In genomic region chr17:2421315-2422147, GRCh38 we compare ENCODE assay signal across 12 cellular contexts. TPM values are rescaled to one million over a fixed set of nuclear protein-coding genes. Genes with fewer than 3 reads are reported as not detected.
DNase-seq lines count a peak whose midpoint lies in the region; ATAC-seq, FAIRE-seq and TF ChIP-seq lines count a peak whose summit lies in the region.
"Had no signal": no experiment of that assay in that cellular context is flagged by ENCODE, and none has a peak within 500 bp of the region (broad histone marks: within the 10 kb centered on the region; RNA-seq: fewer than 3 reads in every experiment).

No MANE protein-coding gene starts in this region.

- H3K9ac ChIP-seq in H1 (replicated peaks in 1 of 4; ENCODE audit: extremely low read depth in 1 of 4, low read depth in 3 of 4, low read length in 3 of 4) = peak overlapping the region in 1 of 4 experiments; percentile 25; a peak in 1 of 7 replicates

- no peaks in the 10 kb centered on the region for H3K23me2 ChIP-seq in H1 (ENCODE audit: low read depth, low read length)

- POLR2A ChIA-PET in H1 (lab: Charles Lee; ENCODE audit: partially characterized antibody) = interaction anchor here (0.5 to 0.7 kb wide), 2 partner anchors 30 to 326 kb away, joined by 3 read pairs; no protein-coding TSS in a partner anchor

- FAIRE-seq in H1 (lab: Jason Lieb, UNC) = no peak
- FAIRE-seq in pancreas (lab: Jason Lieb, UNC) = no peak

- no peak overlapping the region for H2AK5ac ChIP-seq in H1 (ENCODE audit: low read depth, low read length)

- no peak overlapping the region for H3K18ac ChIP-seq in H1 (ENCODE audit: extremely low read depth, low read length)

- intact Hi-C loops in pancreas (cut with DNase I) = loop anchor here in 1 of 3 donors (10.0 kb wide), 1 partner anchor 47 kb away; no protein-coding TSS in a partner anchor

- H4K20me1 ChIP-seq in H1 (replicated peaks in 1 of 2; ENCODE audit: control insufficient read depth in 1 of 2, insufficient read depth in 2 of 2, low read length in 2 of 2) = peaks cover 2 to 4% of the 10 kb centered on the region in 2 experiments

- H2BK20ac ChIP-seq in H1 (ENCODE audit: low read length) = no peak overlapping the region

- WGBS in H1 (ENCODE audit: extremely low coverage in 1 of 2, insufficient coverage in 1 of 2, insufficient read length in 1 of 2, insufficient replicate concordance in 2 of 2, low coverage in 1 of 2, low lambda C conversion rate in 2 of 2, missing lambda C conversion rate in 1 of 2), 2 experiments = 94% methylated on average over 27 of the region's 27 CpGs; no CpG with 5 or more reads in 1 of the 2 experiments
- WGBS in pancreas, 2 donors = 44 to 46% methylated on average over 27 of the region's 27 CpGs

- no peak overlapping the region for H3K23ac ChIP-seq in H1 (ENCODE audit: insufficient read length)

- peak overlapping the region; percentile 12; the same call in 1 of the 2 replicates for H2BK5ac ChIP-seq in H1 (ENCODE audit: low read depth, low read length)

- H2BK120ac ChIP-seq in H1 (replicated peaks; ENCODE audit: low read depth, low read length) = no peak overlapping the region

- H3K27me3 ChIP-seq in H1 (replicated peaks in 1 of 4; ENCODE audit: control insufficient read depth in 3 of 4, extremely low read depth in 1 of 4, insufficient read depth in 3 of 4, low read length in 3 of 4) (no peaks in the 10 kb centered on the region), pancreas (no peaks in the 10 kb centered on the region)
- H3K27me3 ChIP-seq: heart right ventricle, upper lobe of right lung had no signal

- no peak overlapping the region for H3K4me3 ChIP-seq in H1 (ENCODE audit: extremely low read depth in 1 of 4, insufficient read depth in 2 of 4, low read depth in 3 of 4, low read length in 4 of 4)
- no peak overlapping the region for H3K4me3 ChIP-seq in pancreas
- H3K4me3 ChIP-seq: heart right ventricle, upper lobe of right lung had no signal

- H2AFZ ChIP-seq in H1 (ENCODE audit: low read length) = no peak overlapping the region

- no peak for TF ChIP-seq POLR2A in H1 (IDR thresholded peaks at IDR 0.05; ENCODE audit: control extremely low read depth in 1 of 2, low read depth in 2 of 2, low read length in 2 of 2)

- DNase-seq in NCI-H1417 (lab: John Stamatoyannopoulos, UW) = peak; percentile 12 to 69 (median 55)
- no peak for DNase-seq in NCI-H1417 treated with DMSO at 0.1 percent for 48 hours (lab: John Stamatoyannopoulos, UW)
- peak; percentile 49 for DNase-seq in NCI-H1694 (lab: John Stamatoyannopoulos, UW)
- no peak for DNase-seq in H1 (ENCODE audit: low read depth in 1 of 2, low spot score in 2 of 2)
- DNase-seq in pancreas = peak in 3 of 6 donors; percentile 57 to 77 (median 74)
- no peak for DNase-seq in activated CD8-positive, alpha-beta memory T cell treated with anti-CD3 and anti-CD28 coated beads, Interleukin-2, amount 50 U/mL, for 4 hours
- DNase-seq: heart right ventricle; MM.1S; stimulated activated CD4-positive, alpha-beta T cell treated with anti-CD3 and anti-CD28 coated beads, Interleukin-2, amount 100 ng/mL, for 48 hours had no signal

- H3K36me3 ChIP-seq in H1 (ENCODE audit: control insufficient read depth in 2 of 4, insufficient read depth in 4 of 4, low read length in 3 of 4) = peaks cover 6 to 22% (median 14%) of the 10 kb centered on the region in 4 experiments; a peak in 6 of 8 replicates
- H3K36me3 ChIP-seq in pancreas = peaks cover 0 to 11% (median 0%) of the 10 kb centered on the region in 3 donors

- peak; percentile 56 to 61 for TF ChIP-seq RAD21 in H1 (IDR thresholded peaks at IDR 0.05 in 1 of 2, conservative IDR thresholded peaks at IDR 0.05 in 1 of 2; ENCODE audit: low read depth in 2 of 2, low read length in 2 of 2)

- no peak overlapping the region for H3K27ac ChIP-seq in H1 (ENCODE audit: low read depth, low read length)
- no peak overlapping the region for H3K27ac ChIP-seq in pancreas
- H3K27ac ChIP-seq: heart right ventricle, upper lobe of right lung had no signal

- CTCF ChIA-PET in H1 (lab: Charles Lee; ENCODE audit: partially characterized antibody) = interaction anchor here (0.9 to 8.3 kb wide), 4 partner anchors 9 to 286 kb away, joined by 3 to 216 read pairs (median 8); no protein-coding TSS in a partner anchor

- H4K5ac ChIP-seq in H1 (ENCODE audit: insufficient read length, low read depth, low read length) = no peak overlapping the region

- no peak overlapping the region for H3K4me2 ChIP-seq in H1 (ENCODE audit: insufficient read depth in 1 of 2, low read depth in 2 of 2, low read length in 2 of 2)

- no peak overlapping the region for H3K14ac ChIP-seq in H1 (ENCODE audit: insufficient read length)

- H3K79me1 ChIP-seq in H1 (ENCODE audit: low read depth, low read length) = peaks cover 3% of the 10 kb centered on the region; the same call in 1 of the 2 replicates

- no peak overlapping the region for H3K4ac ChIP-seq in H1 (replicated peaks; ENCODE audit: insufficient read length, low read depth, low read length)

- no peak overlapping the region for H3K56ac ChIP-seq in H1 (replicated peaks; ENCODE audit: insufficient read length, low read depth, low read length)

- H3K79me2 ChIP-seq in H1 (ENCODE audit: control insufficient read depth in 1 of 2, insufficient read depth in 2 of 2, low read length in 2 of 2) = no peaks in the 10 kb centered on the region

- H3K4me1 ChIP-seq in H1 (replicated peaks in 1 of 4; ENCODE audit: control insufficient read depth in 3 of 4, insufficient read depth in 4 of 4, low read length in 3 of 4) (no peaks in the 10 kb centered on the region), pancreas (peaks cover 5 to 12% (median 7%) of the 10 kb centered on the region in 3 donors)

- H4K91ac ChIP-seq in H1 (replicated peaks; ENCODE audit: insufficient read length, low read length) = no peak overlapping the region

- no peak overlapping the region for H2BK12ac ChIP-seq in H1 (ENCODE audit: low read depth, low read length)

- peak; percentile 42 to 69 (median 64) for ATAC-seq in pancreas
- no peak for ATAC-seq in HG03108 (IDR thresholded peaks at IDR 0.05; ENCODE audit: unreplicated experiment)
- ATAC-seq in GM19023 (IDR thresholded peaks at IDR 0.05; ENCODE audit: unreplicated experiment) = no peak
- ATAC-seq: upper lobe of right lung had no signal

- TF ChIP-seq CTCF in H1 (IDR thresholded peaks at IDR 0.05; ENCODE audit: control extremely low read depth in 1 of 3, insufficient read depth in 1 of 3, low read depth in 1 of 3, low read length in 3 of 3) (peak in 2 of 3 experiments; percentile 19 to 33; a peak in 2 of 4 replicates), pancreas (IDR thresholded peaks at IDR 0.05) (peak in 1 of 4 donors; percentile 13)

- H2BK15ac ChIP-seq in H1 (ENCODE audit: low read length) = no peak overlapping the region

- H4K8ac ChIP-seq in H1 (ENCODE audit: extremely low read depth, insufficient read depth, low read length) = no peak overlapping the region

- H3K9me3 ChIP-seq in H1 (ENCODE audit: insufficient read depth in 2 of 2, low read depth in 1 of 2, low read length in 1 of 2) = no peaks in the 10 kb centered on the region
- no peaks in the 10 kb centered on the region for H3K9me3 ChIP-seq in pancreas
- H3K9me3 ChIP-seq: heart right ventricle, upper lobe of right lung had no signal

- no peak for TF ChIP-seq EP300 in H1 (IDR thresholded peaks at IDR 0.05; ENCODE audit: borderline replicate concordance in 1 of 2, low read depth in 2 of 2, low read length in 2 of 2)

TF ChIP-seq in H1, 55 proteins besides CTCF, POLR2A, EP300 and RAD21:
- TF ChIP-seq NRF1 (IDR thresholded peaks at IDR 0.05; ENCODE audit: low read depth, low read length) = no peak
TF ChIP-seq in H1: peak in this region for 0.

RNA-seq across cellular contexts. Expression of gene MNT, which starts 20.7 kb away (rescaled TPM):
- 16.3 and 17.3 TPM in 2 replicates for total RNA-seq in H1 (2021; fragmentation: NEBNext Ultra II Directional; extraction: Animal tissue kit (Norgen Biotek cat#: 25700))
- polyA plus RNA-seq in H1 (2011; rRNA removed) (5.0 and 9.0 TPM in 2 replicates), pancreas (10 to 100 TPM in 1 of 2 donors, 1 to 10 TPM in 1; 9.6 to 15.3 TPM)
- polyA plus RNA-seq in H1 (2011; cell fraction: cytosol; rRNA removed) = 6.1 TPM
- 12.8 TPM for polyA plus RNA-seq in H1 (2011; cell fraction: nucleus; rRNA removed)
- 10.9 to 15.7 TPM (median 13.9 TPM) in 4 replicates for polyA plus RNA-seq in H1 (2012, experiment 1 of 2)
- polyA plus RNA-seq in H1 (2012, experiment 2 of 2) = 7.1 TPM
- 12.5 TPM for polyA plus RNA-seq in H1 (2013, experiment 1 of 2)
- polyA plus RNA-seq in H1 (2013, experiment 2 of 2) = 10.8 TPM
- polyA minus RNA-seq in H1 (2011; rRNA and poly(A)+ RNA removed) = 3.2 and 4.2 TPM in 2 replicates
- polyA minus RNA-seq in H1 (2011; cell fraction: cytosol; rRNA and poly(A)+ RNA removed) = 8.7 TPM
- 6.2 TPM for polyA minus RNA-seq in H1 (2011; cell fraction: nucleus; rRNA and poly(A)+ RNA removed)
- total RNA-seq in pancreas = 10 to 100 TPM in 4 of 6 donors, 1 to 10 TPM in 2; 8.7 to 15.8 (median 10.3) TPM

Comparison
In these comparisons a context has a peak if more than half of its experiments do, and no peak if none do; other contexts are left out.
1. DNase-seq: peak in NCI-H1417 (3 of 3) and NCI-H1694 (single experiment); none in NCI-H1417 treated with DMSO at 0.1 percent for 48 hours (single experiment), H1 (0 of 2) and activated CD8-positive, alpha-beta memory T cell treated with anti-CD3 and anti-CD28 coated beads, Interleukin-2, amount 50 U/mL, for 4 hours (single experiment).
2. ATAC-seq: peak in pancreas (4 of 4); none in HG03108 (single experiment) and GM19023 (single experiment).